9 cellular contexts compared by ENCODE assay signal in genomic region chr3:154040283-154040682, GRCh38.
DNase-seq lines count a peak whose midpoint lies in the region; ATAC-seq and TF ChIP-seq lines count a peak whose summit lies in the region.
"Had no signal": no experiment of that assay in that cellular context is flagged by ENCODE, and none has a peak within 500 bp of the region (broad histone marks: within the 10 kb centered on the region; RNA-seq: fewer than 3 reads in every experiment).

No MANE protein-coding gene starts in this region.

- no peak overlapping the region for H3K27ac ChIP-seq in cardiac muscle cell
- H3K27ac ChIP-seq in brain microvascular endothelial cell = no peak overlapping the region
- no peak overlapping the region for H3K27ac ChIP-seq in upper lobe of right lung
- no peak overlapping the region for H3K27ac ChIP-seq in testis
- H3K27ac ChIP-seq in vagina = no peak overlapping the region

- no peak overlapping the region for H3K4me3 ChIP-seq in cardiac muscle cell
- H3K4me3 ChIP-seq in brain microvascular endothelial cell (ENCODE audit: low read depth, low read length) = no peak overlapping the region
- H3K4me3 ChIP-seq in upper lobe of right lung = no peak overlapping the region
- no peak overlapping the region for H3K4me3 ChIP-seq in testis
- H3K4me3 ChIP-seq in vagina = no peak overlapping the region

- POLR2A ChIA-PET in WTC11 (lab: Charles Lee) = no interaction called here

- no peak overlapping the region for H3K27ac Mint-ChIP-seq in WTC11
- H3K27ac Mint-ChIP-seq: activated naive CD8-positive, alpha-beta T cell treated with anti-CD3 and anti-CD28 coated beads, Interleukin-2, amount 10 ng/mL, durations not matched to agents 7 days and 5 days had no signal

- H3K4me3 Mint-ChIP-seq in WTC11 = no peak overlapping the region
- H3K4me3 Mint-ChIP-seq: activated naive CD8-positive, alpha-beta T cell treated with anti-CD3 and anti-CD28 coated beads, Interleukin-2, amount 10 ng/mL, durations not matched to agents 7 days and 5 days had no signal

- no peaks in the 10 kb centered on the region for H3K36me3 Mint-ChIP-seq in WTC11
- H3K36me3 Mint-ChIP-seq: activated naive CD8-positive, alpha-beta T cell treated with anti-CD3 and anti-CD28 coated beads, Interleukin-2, amount 10 ng/mL, durations not matched to agents 7 days and 5 days had no signal

- DNase-seq in cardiac muscle cell (ENCODE audit: low read depth in 1 of 2, low spot score in 1 of 2) = peak in 1 of 2 donors; percentile 35
- no peak for DNase-seq in Right ventricle myocardium superior
- DNase-seq in brain microvascular endothelial cell = peak; percentile 42
- DNase-seq in upper lobe of right lung = no peak
- DNase-seq in testis = no peak
- DNase-seq in vagina (ENCODE audit: extremely low spot score in 2 of 2) = no peak
- no peak for DNase-seq in WTC11 (ENCODE audit: low spot score)
- DNase-seq: activated naive CD8-positive, alpha-beta T cell treated with anti-CD3 and anti-CD28 coated beads, Interleukin-2, amount 10 ng/mL, durations not matched to agents 7 days and 5 days had no signal

- no peaks in the 10 kb centered on the region for H3K4me1 Mint-ChIP-seq in WTC11
- H3K4me1 Mint-ChIP-seq: activated naive CD8-positive, alpha-beta T cell treated with anti-CD3 and anti-CD28 coated beads, Interleukin-2, amount 10 ng/mL, durations not matched to agents 7 days and 5 days had no signal

- H3K27me3 ChIP-seq in cardiac muscle cell (no peaks in the 10 kb centered on the region), brain microvascular endothelial cell (replicated peaks) (no peaks in the 10 kb centered on the region), upper lobe of right lung (no peaks in the 10 kb centered on the region), testis (no peaks in the 10 kb centered on the region), vagina (no peaks in the 10 kb centered on the region)

- no peaks in the 10 kb centered on the region for H3K9me3 Mint-ChIP-seq in WTC11
- H3K9me3 Mint-ChIP-seq: activated naive CD8-positive, alpha-beta T cell treated with anti-CD3 and anti-CD28 coated beads, Interleukin-2, amount 10 ng/mL, durations not matched to agents 7 days and 5 days had no signal

- H3K27me3 Mint-ChIP-seq in WTC11 (ENCODE audit: low read depth) = no peaks in the 10 kb centered on the region

- H3K4me1 ChIP-seq in cardiac muscle cell (ENCODE audit: low read depth) (no peaks in the 10 kb centered on the region), upper lobe of right lung (no peaks in the 10 kb centered on the region), testis (no peaks in the 10 kb centered on the region), vagina (no peaks in the 10 kb centered on the region)

- in situ Hi-C loops in brain microvascular endothelial cell (cut with HindIII; ENCODE audit: low pct_ligation_motif_present, low sequenced_read_pairs) = no loop called here

- no peak for ATAC-seq in Right ventricle myocardium superior (ENCODE audit: poor library complexity)
- peak; percentile 77 for ATAC-seq in HG03565 (IDR thresholded peaks at IDR 0.05; ENCODE audit: unreplicated experiment)
- peak; percentile 53 for ATAC-seq in upper lobe of right lung
- no peak for ATAC-seq in WTC11

- no peaks in the 10 kb centered on the region for H3K36me3 ChIP-seq in cardiac muscle cell
- no peaks in the 10 kb centered on the region for H3K36me3 ChIP-seq in brain microvascular endothelial cell (replicated peaks)
- H3K36me3 ChIP-seq in upper lobe of right lung = no peaks in the 10 kb centered on the region
- no peaks in the 10 kb centered on the region for H3K36me3 ChIP-seq in testis (ENCODE audit: low read depth, missing control alignments)
- no peaks in the 10 kb centered on the region for H3K36me3 ChIP-seq in vagina

- peak; percentile 41 for TF ChIP-seq CTCF in cardiac muscle cell (IDR thresholded peaks at IDR 0.05; ENCODE audit: low read depth, low read length)
- TF ChIP-seq CTCF in brain microvascular endothelial cell (IDR thresholded peaks at IDR 0.05; ENCODE audit: low read depth, low read length, missing control alignments) = peak; percentile 45
- peak; percentile 40 for TF ChIP-seq CTCF in upper lobe of right lung (IDR thresholded peaks at IDR 0.05)
- TF ChIP-seq CTCF in testis (IDR thresholded peaks at IDR 0.05) = peak in 1 of 3 experiments; percentile 19
- TF ChIP-seq CTCF in vagina (IDR thresholded peaks at IDR 0.05) = no peak
- TF ChIP-seq CTCF in WTC11 (IDR thresholded peaks at IDR 0.05) = no peak

- intact Hi-C loops in Right ventricle myocardium superior (cut with DNase I) = no loop called here
- intact Hi-C loops in upper lobe of right lung (cut with DNase I) = no loop called here
- intact Hi-C loops in testis (cut with DNase I; ENCODE audit: low total_unique reads) = no loop called here
- intact Hi-C loops in vagina (cut with DNase I) = no loop called here

- CTCF ChIA-PET in WTC11 (lab: Charles Lee) = no interaction called here

- H3K9me3 ChIP-seq in cardiac muscle cell (ENCODE audit: low read depth) = no peaks in the 10 kb centered on the region
- H3K9me3 ChIP-seq in upper lobe of right lung = no peaks in the 10 kb centered on the region
- H3K9me3 ChIP-seq in testis = no peaks in the 10 kb centered on the region
- H3K9me3 ChIP-seq in vagina = no peaks in the 10 kb centered on the region

- no peak for TF ChIP-seq POLR2A in testis (IDR thresholded peaks at IDR 0.05)
- no peak for TF ChIP-seq POLR2A in vagina (IDR thresholded peaks at IDR 0.05)

TF ChIP-seq in WTC11, 78 proteins besides CTCF, POLR2A, EP300 and RAD21 (continues in another document):
- TF ChIP-seq ZNF138 (CRISPR knock-in tag; conservative IDR thresholded peaks at IDR 0.05) = no peak
- TF ChIP-seq NFYB (CRISPR knock-in tag; conservative IDR thresholded peaks at IDR 0.05; ENCODE audit: low read depth) = no peak
- no peak for TF ChIP-seq USF2 (CRISPR knock-in tag; IDR thresholded peaks at IDR 0.05)
- no peak for TF ChIP-seq HMGXB4 (CRISPR knock-in tag; IDR thresholded peaks at IDR 0.05)
- TF ChIP-seq CREM (CRISPR knock-in tag; IDR thresholded peaks at IDR 0.05) = no peak
- no peak for TF ChIP-seq FOXP4 (CRISPR knock-in tag; IDR thresholded peaks at IDR 0.05)
- TF ChIP-seq HMGA2 (CRISPR knock-in tag; IDR thresholded peaks at IDR 0.05) = no peak
- no peak for TF ChIP-seq ZNF219 (CRISPR knock-in tag; IDR thresholded peaks at IDR 0.05; ENCODE audit: borderline replicate concordance)
- no peak for TF ChIP-seq E2F1 (CRISPR knock-in tag; IDR thresholded peaks at IDR 0.05)

Comparison
In these comparisons a context has a peak if more than half of its experiments do, and no peak if none do; other contexts are left out.
1. CTCF ChIP-seq: peak in cardiac muscle cell (single experiment), brain microvascular endothelial cell (single experiment) and upper lobe of right lung (single experiment); none in vagina (0 of 3) and WTC11 (single experiment).
2. ATAC-seq: peak in HG03565 (single experiment) and upper lobe of right lung (single experiment); none in Right ventricle myocardium superior (single experiment) and WTC11 (single experiment).